ENCODE assay signal across 1 cellular context in genomic region chrX:30791296-30792278, GRCh38.
TF ChIP-seq lines count a peak whose summit lies in the region.

No MANE protein-coding gene starts in this region.

TF ChIP-seq in WTC11, 78 proteins besides CTCF, POLR2A, EP300 and RAD21 (continued from another document):
- TF ChIP-seq ZNF121 (CRISPR knock-in tag; IDR thresholded peaks at IDR 0.05) (no peak), NFYB (CRISPR knock-in tag; conservative IDR thresholded peaks at IDR 0.05; ENCODE audit: low read depth) (no peak), PRRX2 (CRISPR knock-in tag; IDR thresholded peaks at IDR 0.05) (no peak), NR3C1 (CRISPR knock-in tag; conservative IDR thresholded peaks at IDR 0.05; ENCODE audit: low read depth) (no peak), FOXJ3 (CRISPR knock-in tag; IDR thresholded peaks at IDR 0.05; ENCODE audit: borderline replicate concordance) (no peak), CREB1 (CRISPR knock-in tag; IDR thresholded peaks at IDR 0.05) (no peak), TCF7 (CRISPR knock-in tag; IDR thresholded peaks at IDR 0.05; ENCODE audit: low read depth) (no peak), GRHL2 (CRISPR knock-in tag; IDR thresholded peaks at IDR 0.05; ENCODE audit: insufficient replicate concordance, severe bottlenecking) (no peak), ZNF263 (CRISPR knock-in tag; IDR thresholded peaks at IDR 0.05; ENCODE audit: low read depth) (no peak), ZBTB43 (CRISPR knock-in tag; IDR thresholded peaks at IDR 0.05) (no peak), SOX15 (CRISPR knock-in tag; IDR thresholded peaks at IDR 0.05) (no peak)
- TF ChIP-seq, protein P1, sequence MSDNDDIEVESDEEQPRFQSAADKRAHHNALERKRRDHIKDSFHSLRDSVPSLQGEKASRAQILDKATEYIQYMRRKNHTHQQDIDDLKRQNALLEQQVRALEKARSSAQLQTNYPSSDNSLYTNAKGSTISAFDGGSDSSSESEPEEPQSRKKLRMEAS (CRISPR knock-in tag; IDR thresholded peaks at IDR 0.05): no peak
- TF ChIP-seq, protein P2, sequence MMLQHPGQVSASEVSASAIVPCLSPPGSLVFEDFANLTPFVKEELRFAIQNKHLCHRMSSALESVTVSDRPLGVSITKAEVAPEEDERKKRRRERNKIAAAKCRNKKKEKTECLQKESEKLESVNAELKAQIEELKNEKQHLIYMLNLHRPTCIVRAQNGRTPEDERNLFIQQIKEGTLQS (CRISPR knock-in tag; conservative IDR thresholded peaks at IDR 0.05): no peak
